20 cellular contexts compared by ENCODE assay signal in the genomic region with DNA sequence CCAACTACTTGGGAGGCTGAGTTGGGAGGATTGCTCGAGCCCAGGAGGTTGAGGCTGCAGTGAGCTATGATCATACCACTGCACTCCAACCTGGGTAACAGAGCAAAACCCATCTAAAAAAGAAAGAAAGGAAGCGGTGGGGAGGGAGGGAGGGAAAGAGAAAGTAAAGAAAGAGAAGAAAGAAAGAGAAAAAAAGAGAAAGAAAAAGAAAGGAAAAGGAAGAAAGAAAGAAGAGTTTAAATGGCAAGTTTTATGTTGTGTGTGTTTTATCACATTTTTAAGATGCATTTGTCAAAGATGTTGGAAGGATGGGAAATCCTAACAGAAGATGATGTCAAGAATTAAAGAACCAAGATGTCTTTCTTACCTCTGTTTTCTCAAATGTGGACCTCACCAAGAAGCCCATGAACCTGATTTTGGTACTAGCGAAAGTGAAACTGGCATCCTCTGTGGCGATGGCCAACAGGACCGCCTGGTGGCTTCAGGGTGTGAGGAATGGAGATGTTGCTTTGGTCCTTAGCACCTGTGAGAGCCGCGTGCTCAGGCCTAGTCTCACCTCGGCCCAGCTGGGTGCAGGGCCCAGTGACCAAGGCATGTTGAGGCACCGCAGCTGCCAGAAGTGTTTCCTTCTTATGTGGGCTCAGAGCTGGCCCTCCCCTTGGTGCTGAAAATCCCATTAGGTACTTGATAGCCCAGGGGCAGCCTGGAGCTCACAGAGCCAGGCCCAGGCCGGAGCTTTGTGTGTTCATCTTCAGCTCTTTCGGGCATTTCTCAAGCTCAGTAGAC. TPM values are rescaled to one million over a fixed set of nuclear protein-coding genes. Genes with fewer than 3 reads are reported as not detected.
A peak's percentile ranks its signal among the peaks of the same experiment; 100 is the strongest.
DNase-seq lines count a peak whose midpoint lies in the region; ATAC-seq, FAIRE-seq and TF ChIP-seq lines count a peak whose summit lies in the region.
"Had no signal": no experiment of that assay in that cellular context is flagged by ENCODE, and none has a peak within 500 bp of the region (broad histone marks: within the 10 kb centered on the region; RNA-seq: fewer than 3 reads in every experiment).

No MANE protein-coding gene starts in this region.

- no peak for FAIRE-seq in H1 (lab: Jason Lieb, UNC)
- FAIRE-seq: GM12891, GM19239 had no signal

- H3K23me2 ChIP-seq in H1 (ENCODE audit: low read depth, low read length) = no peaks in the 10 kb centered on the region

- H3K9ac ChIP-seq in SK-N-SH = no peak overlapping the region
- no peak overlapping the region for H3K9ac ChIP-seq in H1 (replicated peaks in 1 of 4; ENCODE audit: extremely low read depth in 1 of 4, low read depth in 3 of 4, low read length in 3 of 4)

- H3K9me2 ChIP-seq in SK-N-SH = no peaks in the 10 kb centered on the region

- H3K27ac ChIP-seq in SK-N-SH (ENCODE audit: low read depth in 2 of 2, low read length in 1 of 2) (no peak overlapping the region), H1 (ENCODE audit: low read depth, low read length) (no peak overlapping the region), sigmoid colon (no peak overlapping the region)

- no peak overlapping the region for H2BK5ac ChIP-seq in H1 (ENCODE audit: low read depth, low read length)

- no peak overlapping the region for H2AFZ ChIP-seq in SK-N-SH (ENCODE audit: low read depth)
- no peak overlapping the region for H2AFZ ChIP-seq in H1 (ENCODE audit: low read length)

- H3K14ac ChIP-seq in H1 (ENCODE audit: insufficient read length) = no peak overlapping the region

- TF ChIP-seq EP300 in SK-N-SH (IDR thresholded peaks at IDR 0.05; ENCODE audit: borderline replicate concordance in 1 of 2, low read depth in 1 of 2, low read length in 1 of 2) (no peak), H1 (IDR thresholded peaks at IDR 0.05; ENCODE audit: borderline replicate concordance in 1 of 2, low read depth in 2 of 2, low read length in 2 of 2) (no peak), sigmoid colon (IDR thresholded peaks at IDR 0.05) (no peak)

- H3K4me2 ChIP-seq in SK-N-SH = no peak overlapping the region
- no peak overlapping the region for H3K4me2 ChIP-seq in H1 (ENCODE audit: insufficient read depth in 1 of 2, low read depth in 2 of 2, low read length in 2 of 2)

- H3K36me3 ChIP-seq in SK-N-SH (replicated peaks in 1 of 2; ENCODE audit: control insufficient read depth in 1 of 2, insufficient read depth in 2 of 2, low read length in 1 of 2) (no peaks in the 10 kb centered on the region), H1 (ENCODE audit: control insufficient read depth in 2 of 4, insufficient read depth in 4 of 4, low read length in 3 of 4) (no peaks in the 10 kb centered on the region), sigmoid colon (no peaks in the 10 kb centered on the region)

- TF ChIP-seq RAD21 in SK-N-SH (IDR thresholded peaks at IDR 0.05; ENCODE audit: low read length) (no peak), H1 (IDR thresholded peaks at IDR 0.05 in 1 of 2, conservative IDR thresholded peaks at IDR 0.05 in 1 of 2; ENCODE audit: low read depth in 2 of 2, low read length in 2 of 2) (no peak)

- no peak overlapping the region for H4K5ac ChIP-seq in H1 (ENCODE audit: insufficient read length, low read depth, low read length)

- H3K4me3 ChIP-seq in SK-N-SH (ENCODE audit: low read depth in 2 of 2, low read length in 1 of 2) (no peak overlapping the region), H1 (ENCODE audit: extremely low read depth in 1 of 4, insufficient read depth in 2 of 4, low read depth in 3 of 4, low read length in 4 of 4) (no peak overlapping the region), sigmoid colon (no peak overlapping the region)

- CTCF ChIA-PET in SK-N-SH (lab: Yijun Ruan, JAX) (interaction anchor here (1.3 to 1.7 kb wide), 3 partner anchors 9 to 78 kb away, joined by 3 to 5 read pairs (median 3); a partner anchor contains a TSS), H1 (lab: Charles Lee; ENCODE audit: partially characterized antibody) (no interaction called here)

- intact Hi-C loops in sigmoid colon (cut with DNase I) = no loop called here

- 81% methylated on average over 6 of the region's 11 CpGs for WGBS in SK-N-SH (ENCODE audit: low lambda C conversion rate)
- WGBS in H1 (ENCODE audit: extremely low coverage in 1 of 2, insufficient coverage in 1 of 2, insufficient read length in 1 of 2, insufficient replicate concordance in 2 of 2, low coverage in 1 of 2, low lambda C conversion rate in 2 of 2, missing lambda C conversion rate in 1 of 2), 2 experiments = 88 to 100% methylated on average over 1 to 11 of the region's 11 CpGs
- WGBS in sigmoid colon, 2 donors = 85 to 90% methylated on average over 11 of the region's 11 CpGs

- peak overlapping the region; percentile 18; the same call in 1 of the 2 replicates for H2BK20ac ChIP-seq in H1 (ENCODE audit: low read length)

- no peaks in the 10 kb centered on the region for H3K9me3 ChIP-seq in SK-N-SH
- no peaks in the 10 kb centered on the region for H3K9me3 ChIP-seq in H1 (ENCODE audit: insufficient read depth in 2 of 2, low read depth in 1 of 2, low read length in 1 of 2)
- no peaks in the 10 kb centered on the region for H3K9me3 ChIP-seq in sigmoid colon

- H3K4me1 ChIP-seq in SK-N-SH (ENCODE audit: control insufficient read depth in 1 of 2, insufficient read depth in 2 of 2, low read depth in 1 of 2, low read length in 1 of 2) (no peaks in the 10 kb centered on the region), H1 (replicated peaks in 1 of 4; ENCODE audit: control insufficient read depth in 3 of 4, insufficient read depth in 4 of 4, low read length in 3 of 4) (peaks cover 0 to 5% (median 0%) of the 10 kb centered on the region in 4 experiments; a peak in 3 of 7 replicates), sigmoid colon (no peaks in the 10 kb centered on the region)

- H3F3A ChIP-seq in SK-N-SH (replicated peaks; ENCODE audit: insufficient read depth) = no peaks in the 10 kb centered on the region

- H2BK15ac ChIP-seq in H1 (ENCODE audit: low read length) = 0 out of 2 replicates have a peak overlapping the region, but pooled peaks have one; percentile 8

- no peaks in the 10 kb centered on the region for H3K27me3 ChIP-seq in SK-N-SH (ENCODE audit: insufficient read depth)
- H3K27me3 ChIP-seq in H1 (replicated peaks in 1 of 4; ENCODE audit: control insufficient read depth in 3 of 4, extremely low read depth in 1 of 4, insufficient read depth in 3 of 4, low read length in 3 of 4) = no peaks in the 10 kb centered on the region
- H3K27me3 ChIP-seq in sigmoid colon = no peaks in the 10 kb centered on the region

- no peak overlapping the region for H2AK5ac ChIP-seq in H1 (ENCODE audit: low read depth, low read length)

- no peaks in the 10 kb centered on the region; the same call in 1 of the 2 replicates for H3K79me1 ChIP-seq in H1 (ENCODE audit: low read depth, low read length)

- H4K8ac ChIP-seq in H1 (ENCODE audit: extremely low read depth, insufficient read depth, low read length) = peak overlapping the region; percentile 28; the same call in 1 of the 2 replicates

- no peak overlapping the region for H2BK120ac ChIP-seq in H1 (replicated peaks; ENCODE audit: low read depth, low read length)

- no peak overlapping the region for H4K91ac ChIP-seq in H1 (replicated peaks; ENCODE audit: insufficient read length, low read length)

- no peak overlapping the region for H3K23ac ChIP-seq in H1 (ENCODE audit: insufficient read length)

- H3K79me2 ChIP-seq in SK-N-SH (ENCODE audit: insufficient read depth) = no peaks in the 10 kb centered on the region
- no peaks in the 10 kb centered on the region for H3K79me2 ChIP-seq in H1 (ENCODE audit: control insufficient read depth in 1 of 2, insufficient read depth in 2 of 2, low read length in 2 of 2)

- no peak overlapping the region for H2BK12ac ChIP-seq in H1 (ENCODE audit: low read depth, low read length)

- DNase-seq in SK-N-SH (no peak), NAMALWA (ENCODE audit: low spot score) (peak; percentile 17), H1 (ENCODE audit: low read depth in 1 of 2, low spot score in 2 of 2) (no peak), sigmoid colon (peak; percentile 26), left lobe of liver (ENCODE audit: low spot score) (no peak), omental fat pad (ENCODE audit: low spot score) (no peak), amniotic stem cell (lab: John Stamatoyannopoulos, UW) (no peak)
- DNase-seq: 8988T, C1 segment of cervical spinal cord, DMS153, HFFc6, KG1, NCI-H1105 treated with DMSO at 0.1 percent for 48 hours, NCI-H187, SHP77 treated with DMSO at 0.1 percent for 48 hours had no signal

- no peak overlapping the region for H3K4ac ChIP-seq in H1 (replicated peaks; ENCODE audit: insufficient read length, low read depth, low read length)

- no peaks in the 10 kb centered on the region for H4K20me1 ChIP-seq in SK-N-SH (ENCODE audit: insufficient read depth)
- H4K20me1 ChIP-seq in H1 (replicated peaks in 1 of 2; ENCODE audit: control insufficient read depth in 1 of 2, insufficient read depth in 2 of 2, low read length in 2 of 2) = no peaks in the 10 kb centered on the region

- POLR2A ChIA-PET in SK-N-SH (lab: Yijun Ruan, JAX) (no interaction called here), H1 (lab: Charles Lee; ENCODE audit: partially characterized antibody) (no interaction called here)

- ATAC-seq in SK-N-SH treated with all-trans-retinoic acid at 6 μM for 48 hours = no peak
- no peak for ATAC-seq in left lobe of liver
- ATAC-seq in omental fat pad (ENCODE audit: low FRiP score) = no peak
- ATAC-seq: Panc1 had no signal

- TF ChIP-seq POLR2A in H1 (IDR thresholded peaks at IDR 0.05; ENCODE audit: control extremely low read depth in 1 of 2, low read depth in 2 of 2, low read length in 2 of 2) = no peak
- no peak for TF ChIP-seq POLR2A in sigmoid colon (IDR thresholded peaks at IDR 0.05)

- H3K18ac ChIP-seq in H1 (ENCODE audit: extremely low read depth, low read length) = no peak overlapping the region

- TF ChIP-seq CTCF in SK-N-SH (IDR thresholded peaks at IDR 0.05) (no peak), H1 (IDR thresholded peaks at IDR 0.05; ENCODE audit: control extremely low read depth in 1 of 3, insufficient read depth in 1 of 3, low read depth in 1 of 3, low read length in 3 of 3) (no peak), sigmoid colon (IDR thresholded peaks at IDR 0.05) (no peak), omental fat pad (IDR thresholded peaks at IDR 0.05) (no peak)

- no peak overlapping the region for H3K56ac ChIP-seq in H1 (replicated peaks; ENCODE audit: insufficient read length, low read depth, low read length)

RNA-seq across cellular contexts. Expression of a gene that starts 9.8 kb away (rescaled TPM):
- polyA plus RNA-seq in SK-N-SH (2012; rRNA removed) = not detected in 2 replicates
- polyA plus RNA-seq in SK-N-SH (2012; cell fraction: cytosol; rRNA removed) = not detected in 2 replicates
- not detected in 2 replicates for polyA plus RNA-seq in SK-N-SH (2012; cell fraction: nucleus; rRNA removed)
- 4.1 and 4.6 TPM in 2 replicates for total RNA-seq in H1 (2021; fragmentation: NEBNext Ultra II Directional; extraction: Animal tissue kit (Norgen Biotek cat#: 25700))
- 1.2 and 1.8 TPM in 2 replicates for polyA plus RNA-seq in H1 (2011; rRNA removed)
- polyA plus RNA-seq in H1 (2011; cell fraction: cytosol; rRNA removed) = 2.0 TPM
- 0.76 TPM for polyA plus RNA-seq in H1 (2011; cell fraction: nucleus; rRNA removed)
- 1.4 to 3.9 TPM (median 2.9 TPM) in 4 replicates for polyA plus RNA-seq in H1 (2012, experiment 1 of 2)
- polyA plus RNA-seq in H1 (2012, experiment 2 of 2) = 4.4 TPM
- 2.1 TPM for polyA plus RNA-seq in H1 (2013, experiment 1 of 2)
- 2.7 TPM for polyA plus RNA-seq in H1 (2013, experiment 2 of 2)
- polyA minus RNA-seq in H1 (2011; rRNA and poly(A)+ RNA removed) = 0.32 TPM in 1 of 2 replicates, not detected in the other
- polyA minus RNA-seq in H1 (2011; cell fraction: cytosol; rRNA and poly(A)+ RNA removed) = not detected
- not detected for polyA minus RNA-seq in H1 (2011; cell fraction: nucleus; rRNA and poly(A)+ RNA removed)
- total RNA-seq in sigmoid colon = not detected
- polyA plus RNA-seq in sigmoid colon = not detected
- not detected for total RNA-seq in left lobe of liver
- total RNA-seq in omental fat pad = not detected
- total RNA-seq: HFFc6, MCF 10A had no signal

Comparison
In these comparisons a context has a peak if more than half of its experiments do, and no peak if none do; other contexts are left out.
1. DNase-seq: peak in NAMALWA (single experiment) and sigmoid colon (single experiment); none in SK-N-SH (single experiment), H1 (0 of 2), left lobe of liver (single experiment), omental fat pad (single experiment) and amniotic stem cell (single experiment).